Comparison of ENCODE assay signal across 1 cellular context in genomic region chr17:64083571-64084085, GRCh38.
TF ChIP-seq lines count a peak whose summit lies in the region.

No MANE protein-coding gene starts in this region.

TF ChIP-seq in HEK293, 187 proteins besides CTCF, POLR2A, EP300 and RAD21 (continued from another document):
- TF ChIP-seq ZNF585B (tag by site-specific recombination; IDR thresholded peaks at IDR 0.05) (no peak), ZNF501 (tag by site-specific recombination; IDR thresholded peaks at IDR 0.05) (0 out of 2 replicates have a peak, but pooled peaks have one; percentile 12), SALL2 (tag by site-specific recombination; IDR thresholded peaks at IDR 0.05; ENCODE audit: borderline replicate concordance) (no peak), HOXA7 (CRISPR knock-in tag; IDR thresholded peaks at IDR 0.05; ENCODE audit: borderline replicate concordance) (no peak), KLF16 (tag by site-specific recombination; IDR thresholded peaks at IDR 0.05) (no peak), ZNF341 (tag by site-specific recombination; IDR thresholded peaks at IDR 0.05; ENCODE audit: low read depth) (peak; percentile 23; the same call in 1 of the 2 replicates), ZNF621 (tag by site-specific recombination; IDR thresholded peaks at IDR 0.05) (no peak), KLF1 (tag by site-specific recombination; IDR thresholded peaks at IDR 0.05) (peak; percentile 36; the same call in 1 of the 2 replicates), REST (tag by site-specific recombination; IDR thresholded peaks at IDR 0.05) (no peak), SCRT1 (tag by site-specific recombination; IDR thresholded peaks at IDR 0.05; ENCODE audit: borderline replicate concordance) (no peak), ZBTB8A (tag by site-specific recombination; IDR thresholded peaks at IDR 0.05) (0 out of 2 replicates have a peak, but pooled peaks have one; percentile 12), ZNF133 (tag by site-specific recombination; IDR thresholded peaks at IDR 0.05) (no peak), ZNF701 (tag by site-specific recombination; IDR thresholded peaks at IDR 0.05) (no peak), ZNF140 (tag by site-specific recombination; IDR thresholded peaks at IDR 0.05) (no peak), ZNF521 (tag by site-specific recombination; IDR thresholded peaks at IDR 0.05) (no peak)
- TF ChIP-seq, protein P1, sequence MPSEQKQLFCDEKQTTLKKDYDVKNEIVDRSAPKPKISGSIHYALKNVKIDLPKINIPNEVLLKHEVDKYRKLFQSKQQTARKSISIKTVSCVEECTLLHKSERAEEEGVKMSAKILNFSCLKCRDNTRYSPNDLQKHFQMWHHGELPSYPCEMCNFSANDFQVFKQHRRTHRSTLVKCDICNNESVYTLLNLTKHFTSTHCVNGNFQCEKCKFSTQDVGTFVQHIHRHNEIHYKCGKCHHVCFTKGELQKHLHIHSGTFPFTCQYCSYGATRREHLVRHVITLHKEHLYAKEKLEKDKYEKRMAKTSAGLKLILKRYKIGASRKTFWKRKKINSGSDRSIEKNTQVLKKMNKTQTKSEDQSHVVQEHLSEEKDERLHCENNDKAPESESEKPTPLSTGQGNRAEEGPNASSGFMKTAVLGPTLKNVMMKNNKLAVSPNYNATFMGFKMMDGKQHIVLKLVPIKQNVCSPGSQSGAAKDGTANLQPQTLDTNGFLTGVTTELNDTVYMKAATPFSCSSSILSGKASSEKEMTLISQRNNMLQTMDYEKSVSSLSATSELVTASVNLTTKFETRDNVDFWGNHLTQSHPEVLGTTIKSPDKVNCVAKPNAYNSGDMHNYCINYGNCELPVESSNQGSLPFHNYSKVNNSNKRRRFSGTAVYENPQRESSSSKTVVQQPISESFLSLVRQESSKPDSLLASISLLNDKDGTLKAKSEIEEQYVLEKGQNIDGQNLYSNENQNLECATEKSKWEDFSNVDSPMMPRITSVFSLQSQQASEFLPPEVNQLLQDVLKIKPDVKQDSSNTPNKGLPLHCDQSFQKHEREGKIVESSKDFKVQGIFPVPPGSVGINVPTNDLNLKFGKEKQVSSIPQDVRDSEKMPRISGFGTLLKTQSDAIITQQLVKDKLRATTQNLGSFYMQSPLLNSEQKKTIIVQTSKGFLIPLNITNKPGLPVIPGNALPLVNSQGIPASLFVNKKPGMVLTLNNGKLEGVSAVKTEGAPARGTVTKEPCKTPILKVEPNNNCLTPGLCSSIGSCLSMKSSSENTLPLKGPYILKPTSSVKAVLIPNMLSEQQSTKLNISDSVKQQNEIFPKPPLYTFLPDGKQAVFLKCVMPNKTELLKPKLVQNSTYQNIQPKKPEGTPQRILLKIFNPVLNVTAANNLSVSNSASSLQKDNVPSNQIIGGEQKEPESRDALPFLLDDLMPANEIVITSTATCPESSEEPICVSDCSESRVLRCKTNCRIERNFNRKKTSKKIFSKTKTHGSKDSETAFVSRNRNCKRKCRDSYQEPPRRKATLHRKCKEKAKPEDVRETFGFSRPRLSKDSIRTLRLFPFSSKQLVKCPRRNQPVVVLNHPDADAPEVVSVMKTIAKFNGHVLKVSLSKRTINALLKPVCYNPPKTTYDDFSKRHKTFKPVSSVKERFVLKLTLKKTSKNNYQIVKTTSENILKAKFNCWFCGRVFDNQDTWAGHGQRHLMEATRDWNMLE (tag by site-specific recombination; conservative IDR thresholded peaks at IDR 0.05; ENCODE audit: low read depth), result no peak
